In the genomic region with DNA sequence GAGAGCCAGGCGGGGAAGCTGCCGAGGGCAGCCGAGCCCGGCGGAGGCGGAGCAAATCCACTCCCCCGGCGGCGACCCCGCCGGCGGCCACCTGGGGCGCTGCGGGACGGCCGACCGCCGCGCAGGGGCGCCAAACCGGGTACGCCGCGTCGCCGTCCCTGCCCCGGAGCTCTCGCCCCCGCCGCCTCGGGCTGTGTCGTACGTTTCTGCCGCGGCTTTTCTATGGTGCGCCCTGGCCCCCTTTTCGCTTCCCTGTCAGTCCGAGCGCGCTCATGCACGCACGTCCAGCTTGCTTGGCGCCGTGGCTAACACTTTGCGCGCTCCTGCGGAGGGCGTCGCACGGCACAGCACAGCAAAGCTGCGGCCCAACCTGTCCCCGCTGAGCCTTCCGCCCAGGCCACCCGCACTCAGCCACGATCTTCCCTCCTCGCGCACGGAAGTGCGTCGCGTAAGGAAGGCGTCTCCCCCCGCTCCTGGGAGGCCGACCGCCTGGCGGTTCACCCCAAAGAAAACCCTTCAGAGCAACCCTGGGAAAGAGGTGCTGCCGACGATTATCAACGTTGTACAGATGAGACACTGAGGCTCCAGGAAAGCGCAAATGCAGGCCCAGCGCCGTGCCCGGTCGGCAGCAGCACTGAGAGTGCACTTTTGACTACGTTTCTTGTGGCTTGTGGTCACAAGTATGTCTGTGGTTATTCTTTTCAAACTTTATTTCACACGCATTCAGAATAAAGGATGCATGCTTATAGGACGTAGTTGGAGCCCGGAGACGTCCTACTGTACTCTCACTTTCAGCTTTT, we compare ENCODE assay signal across 8 cellular contexts. TPM values are rescaled to one million over a fixed set of nuclear protein-coding genes. Genes with fewer than 3 reads are reported as not detected.
DNase-seq lines count a peak whose midpoint lies in the region; ATAC-seq, FAIRE-seq and TF ChIP-seq lines count a peak whose summit lies in the region.

A gene (minus strand): TSS at position 48 of the 800 bp plus-strand sequence. CDS start 1,857 bp downstream, outside the sequence.

- peak within 1 kb of the TSS; percentile 73 for H3K23ac ChIP-seq in H1 (ENCODE audit: insufficient read length)

- TF ChIP-seq CTCF in H1 (IDR thresholded peaks at IDR 0.05; ENCODE audit: control extremely low read depth in 1 of 3, insufficient read depth in 1 of 3, low read depth in 1 of 3, low read length in 3 of 3): peak; percentile 67 to 88 (median 68)

- H3K56ac ChIP-seq in H1 (replicated peaks; ENCODE audit: insufficient read length, low read depth, low read length): peak within 1 kb of the TSS; percentile 96

- no peaks in the 10 kb centered on the region for H3K27me3 ChIP-seq in H1 (replicated peaks in 1 of 4; ENCODE audit: control insufficient read depth in 3 of 4, extremely low read depth in 1 of 4, insufficient read depth in 3 of 4, low read length in 3 of 4)

- DNase-seq in COR-L47 (lab: John Stamatoyannopoulos, UW): peak; percentile 91
- DNase-seq in HS-27A (ENCODE audit: low read depth): peak; percentile 86
- peak; percentile 90 to 92 for DNase-seq in NOMO-1 (lab: John Stamatoyannopoulos, UW; ENCODE audit: unreplicated experiment in 2 of 2)
- DNase-seq in H1 (ENCODE audit: low read depth in 1 of 2, low spot score in 2 of 2): peak; percentile 70 to 88
- DNase-seq in mesenteric fat pad (ENCODE audit: low spot score): peak; percentile 93
- DNase-seq in stimulated activated CD8-positive, alpha-beta memory T cell treated with anti-CD3 and anti-CD28 coated beads, Interleukin-15, amount 100 ng/mL, for 24 hours (ENCODE audit: low read depth): peak; percentile 75

- H3K4me1 ChIP-seq in H1 (replicated peaks in 1 of 4; ENCODE audit: control insufficient read depth in 3 of 4, insufficient read depth in 4 of 4, low read length in 3 of 4): peaks cover 0 to 1% (median 0%) of the 10 kb centered on the region in 4 experiments; a peak in 1 of 7 replicates

- H2BK5ac ChIP-seq in H1 (ENCODE audit: low read depth, low read length): peak within 1 kb of the TSS; percentile 99

- peaks cover 3 to 8% of the 10 kb centered on the region in 2 experiments for H4K20me1 ChIP-seq in H1 (replicated peaks in 1 of 2; ENCODE audit: control insufficient read depth in 1 of 2, insufficient read depth in 2 of 2, low read length in 2 of 2)

- H3K18ac ChIP-seq in H1 (ENCODE audit: extremely low read depth, low read length): peak within 1 kb of the TSS; percentile 98

- POLR2A ChIA-PET in activated CD8-positive, alpha-beta memory T cell treated with anti-CD3 and anti-CD28 coated beads for 36 hours (lab: Charles Lee): interaction anchor here (0.6 to 3.3 kb wide), 8 partner anchors 9 to 213 kb away, joined by 3 to 17 read pairs (median 4); a partner anchor contains a TSS
- POLR2A ChIA-PET in H1 (lab: Charles Lee; ENCODE audit: partially characterized antibody): interaction anchor here (0.9 to 4.0 kb wide), 17 partner anchors 9 to 250 kb away, joined by 3 to 23 read pairs (median 4); a partner anchor contains a TSS

- H4K5ac ChIP-seq in H1 (ENCODE audit: insufficient read length, low read depth, low read length): peak within 1 kb of the TSS; percentile 98

- H3K4me3 ChIP-seq in H1 (ENCODE audit: extremely low read depth in 1 of 4, insufficient read depth in 2 of 4, low read depth in 3 of 4, low read length in 4 of 4): peak within 1 kb of the TSS; percentile 73 to 99 (median 80)

- CTCF ChIA-PET in activated CD8-positive, alpha-beta memory T cell treated with anti-CD3 and anti-CD28 coated beads for 36 hours (lab: Charles Lee): interaction anchor here (0.7 to 2.4 kb wide), 7 partner anchors 9 to 250 kb away, joined by 3 to 9 read pairs (median 3); a partner anchor contains a TSS
- CTCF ChIA-PET in H1 (lab: Charles Lee; ENCODE audit: partially characterized antibody): interaction anchor here (0.7 to 3.3 kb wide), 15 partner anchors 10 to 308 kb away, joined by 3 to 15 read pairs (median 3); no protein-coding TSS in a partner anchor

- peaks cover 0 to 7% (median 2%) of the 10 kb centered on the region in 4 experiments; a peak in 1 of 8 replicates for H3K36me3 ChIP-seq in H1 (ENCODE audit: control insufficient read depth in 2 of 4, insufficient read depth in 4 of 4, low read length in 3 of 4)

- H3K4ac ChIP-seq in H1 (replicated peaks; ENCODE audit: insufficient read length, low read depth, low read length): peak within 1 kb of the TSS; percentile 99

- H2AK5ac ChIP-seq in H1 (ENCODE audit: low read depth, low read length): no peak within 1 kb of the TSS

- H3K9ac ChIP-seq in H1 (replicated peaks in 1 of 4; ENCODE audit: extremely low read depth in 1 of 4, low read depth in 3 of 4, low read length in 3 of 4): peak within 1 kb of the TSS; percentile 94 to 98 (median 96)

- H2BK120ac ChIP-seq in H1 (replicated peaks; ENCODE audit: low read depth, low read length): peak within 1 kb of the TSS; percentile 90

- peaks cover 10% of the 10 kb centered on the region for H3K23me2 ChIP-seq in H1 (ENCODE audit: low read depth, low read length)

- H3K9me3 ChIP-seq in H1 (ENCODE audit: insufficient read depth in 2 of 2, low read depth in 1 of 2, low read length in 1 of 2): no peaks in the 10 kb centered on the region

- TF ChIP-seq RAD21 in H1 (IDR thresholded peaks at IDR 0.05 in 1 of 2, conservative IDR thresholded peaks at IDR 0.05 in 1 of 2; ENCODE audit: low read depth in 2 of 2, low read length in 2 of 2): peak; percentile 28 to 57

- H2BK20ac ChIP-seq in H1 (ENCODE audit: low read length): no peak within 1 kb of the TSS

- peak; percentile 14 to 44; a peak in 2 of 3 replicates for TF ChIP-seq EP300 in H1 (IDR thresholded peaks at IDR 0.05; ENCODE audit: borderline replicate concordance in 1 of 2, low read depth in 2 of 2, low read length in 2 of 2)

- H2BK12ac ChIP-seq in H1 (ENCODE audit: low read depth, low read length): peak within 1 kb of the TSS; percentile 82

- FAIRE-seq in H1 (lab: Jason Lieb, UNC): no peak

- peak within 1 kb of the TSS; percentile 100 for H4K91ac ChIP-seq in H1 (replicated peaks; ENCODE audit: insufficient read length, low read length)

- peak within 1 kb of the TSS; percentile 99 for H4K8ac ChIP-seq in H1 (ENCODE audit: extremely low read depth, insufficient read depth, low read length)

- H3K79me1 ChIP-seq in H1 (ENCODE audit: low read depth, low read length): no peaks in the 10 kb centered on the region

- H3K79me2 ChIP-seq in H1 (ENCODE audit: control insufficient read depth in 1 of 2, insufficient read depth in 2 of 2, low read length in 2 of 2): peaks cover 4 to 36% of the 10 kb centered on the region in 2 experiments; a peak in 3 of 4 replicates

- H2AFZ ChIP-seq in H1 (ENCODE audit: low read length): peak within 1 kb of the TSS; percentile 90

- peak within 1 kb of the TSS; percentile 93 to 98 for H3K4me2 ChIP-seq in H1 (ENCODE audit: insufficient read depth in 1 of 2, low read depth in 2 of 2, low read length in 2 of 2)

- WGBS in H1 (ENCODE audit: extremely low coverage in 1 of 2, insufficient coverage in 1 of 2, insufficient read length in 1 of 2, insufficient replicate concordance in 2 of 2, low coverage in 1 of 2, low lambda C conversion rate in 2 of 2, missing lambda C conversion rate in 1 of 2), 2 experiments: 4% methylated on average over 53 of the region's 79 CpGs; no CpG with 5 or more reads in 1 of the 2 experiments

- TF ChIP-seq POLR2A in H1 (IDR thresholded peaks at IDR 0.05; ENCODE audit: control extremely low read depth in 1 of 2, low read depth in 2 of 2, low read length in 2 of 2): peak in 1 of 2 experiments; percentile 59; a peak in 1 of 3 replicates

- H2BK15ac ChIP-seq in H1 (ENCODE audit: low read length): peak within 1 kb of the TSS; percentile 92; the same call in 1 of the 2 replicates

- H3K27ac ChIP-seq in H1 (ENCODE audit: low read depth, low read length): peak within 1 kb of the TSS; percentile 93

- peak within 1 kb of the TSS; percentile 94 for H3K14ac ChIP-seq in H1 (ENCODE audit: insufficient read length)

- ATAC-seq in GM19468 (IDR thresholded peaks at IDR 0.05; ENCODE audit: extremely low read depth, unreplicated experiment): peak; percentile 74

TF ChIP-seq in H1, 55 proteins besides CTCF, POLR2A, EP300 and RAD21 (continues in another document):
- TF ChIP-seq FOSL1 (IDR thresholded peaks at IDR 0.05; ENCODE audit: insufficient read depth, low read depth, low read length) (no peak), SP1 (IDR thresholded peaks at IDR 0.05; ENCODE audit: low read depth, low read length) (no peak), SIX5 (IDR thresholded peaks at IDR 0.05; ENCODE audit: low read depth, low read length) (no peak), MAFK (IDR thresholded peaks at IDR 0.05; ENCODE audit: low read depth, low read length) (no peak), CREB1 (IDR thresholded peaks at IDR 0.05) (peak; percentile 81), SRF (IDR thresholded peaks at IDR 0.05; ENCODE audit: low read depth, low read length) (no peak), CBX8 (IDR thresholded peaks at IDR 0.05; ENCODE audit: borderline replicate concordance, low read depth, low read length) (no peak), SP2 (IDR thresholded peaks at IDR 0.05; ENCODE audit: low read length) (no peak), CTBP2 (IDR thresholded peaks at IDR 0.05; ENCODE audit: borderline replicate concordance, insufficient read depth, insufficient read length, low read length) (no peak), SP4 (IDR thresholded peaks at IDR 0.05; ENCODE audit: low read length) (no peak), RXRA (IDR thresholded peaks at IDR 0.05; ENCODE audit: insufficient read depth, low read depth, low read length) (no peak)
- TF ChIP-seq, protein P1, sequence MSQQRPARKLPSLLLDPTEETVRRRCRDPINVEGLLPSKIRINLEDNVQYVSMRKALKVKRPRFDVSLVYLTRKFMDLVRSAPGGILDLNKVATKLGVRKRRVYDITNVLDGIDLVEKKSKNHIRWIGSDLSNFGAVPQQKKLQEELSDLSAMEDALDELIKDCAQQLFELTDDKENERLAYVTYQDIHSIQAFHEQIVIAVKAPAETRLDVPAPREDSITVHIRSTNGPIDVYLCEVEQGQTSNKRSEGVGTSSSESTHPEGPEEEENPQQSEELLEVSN (IDR thresholded peaks at IDR 0.05): peak; percentile 32

RNA-seq across cellular contexts. Expression of the gene that starts here (rescaled TPM):
- 100 to 1,000 TPM; 103 to 109 TPM for total RNA-seq in activated CD8-positive, alpha-beta memory T cell treated with anti-CD3 and anti-CD28 coated beads for 36 hours
- total RNA-seq in H1 (2021; fragmentation: NEBNext Ultra II Directional; extraction: Animal tissue kit (Norgen Biotek cat#: 25700)): 105 and 110 TPM in 2 replicates
- polyA plus RNA-seq in H1 (2011; rRNA removed): 28.4 and 44.7 TPM in 2 replicates
- polyA plus RNA-seq in H1 (2011; cell fraction: cytosol; rRNA removed): 45.2 TPM
- 66.7 TPM for polyA plus RNA-seq in H1 (2011; cell fraction: nucleus; rRNA removed)
- 40.4 to 57.9 TPM (median 52.3 TPM) in 4 replicates for polyA plus RNA-seq in H1 (2012, experiment 1 of 2)
- 3.0 TPM for polyA plus RNA-seq in H1 (2012, experiment 2 of 2)
- polyA plus RNA-seq in H1 (2013, experiment 1 of 2): 48.3 TPM
- polyA plus RNA-seq in H1 (2013, experiment 2 of 2): 49.3 TPM
- 224 and 290 TPM in 2 replicates for polyA minus RNA-seq in H1 (2011; rRNA and poly(A)+ RNA removed)
- polyA minus RNA-seq in H1 (2011; cell fraction: cytosol; rRNA and poly(A)+ RNA removed): 72.8 TPM
- polyA minus RNA-seq in H1 (2011; cell fraction: nucleus; rRNA and poly(A)+ RNA removed): 179 TPM
- total RNA-seq in mesenteric fat pad: 164 TPM

Comparison
In these comparisons a context has a peak if more than half of its experiments do, and no peak if none do; other contexts are left out.
1. Peak in every context shown above with its lines: DNase-seq, ATAC-seq, H3K4me3 ChIP-seq and H3K27ac ChIP-seq.